8 cellular contexts compared by ENCODE assay signal in genomic region chr3:61371123-61371522, GRCh38.
DNase-seq lines count a peak whose midpoint lies in the region; ATAC-seq, FAIRE-seq and TF ChIP-seq lines count a peak whose summit lies in the region.

No MANE protein-coding gene starts in this region.

- 0% methylated on average over 1 of the region's 1 CpG for WGBS in GM12878 (ENCODE audit: insufficient coverage, insufficient replicate concordance, low lambda C conversion rate, missing lambda C conversion rate)

- H2AFZ ChIP-seq in GM12878 (ENCODE audit: control insufficient read depth, low read depth, low read length) = no peak overlapping the region

- H3K9me3 ChIP-seq in right atrium auricular region = no peaks in the 10 kb centered on the region
- H3K9me3 ChIP-seq in GM12878 (replicated peaks; ENCODE audit: control insufficient read depth, insufficient read depth, low read length) = no peaks in the 10 kb centered on the region

- H3K27me3 ChIP-seq in right atrium auricular region = no peaks in the 10 kb centered on the region
- peaks cover 0 to 1% of the 10 kb centered on the region in 2 experiments; a peak in 1 of 4 replicates for H3K27me3 ChIP-seq in GM12878 (replicated peaks in 1 of 2; ENCODE audit: control insufficient read depth in 2 of 2, insufficient read depth in 2 of 2, low read length in 1 of 2)

- RAD21 ChIA-PET in GM12878 (lab: Charles Lee; ENCODE audit: unreplicated experiment) = interaction anchor here (0.6 to 1.9 kb wide), 10 partner anchors 8 to 616 kb away, joined by 3 to 15 read pairs (median 4); no protein-coding TSS in a partner anchor

- TF ChIP-seq RAD21 in GM12878 (IDR thresholded peaks at IDR 0.05; ENCODE audit: insufficient read depth, low read depth, low read length) = peak; percentile 73

- no peak overlapping the region for H3K4me2 ChIP-seq in GM12878 (ENCODE audit: control insufficient read depth, insufficient read depth)

- POLR2A ChIA-PET in GM12878 (lab: Charles Lee) = no interaction called here

- no peaks in the 10 kb centered on the region for H3K9me3 Mint-ChIP-seq in osteocyte (ENCODE audit: unreplicated experiment)

- FAIRE-seq in GM12878 (lab: Jason Lieb, UNC) = no peak

- no peak overlapping the region for H3K4me3 ChIP-seq in right atrium auricular region
- no peak overlapping the region for H3K4me3 ChIP-seq in Jurkat, Clone E6-1 (ENCODE audit: low read length)
- H3K4me3 ChIP-seq in GM12878 = no peak overlapping the region

- H3K4me1 Mint-ChIP-seq in osteocyte (ENCODE audit: unreplicated experiment) = no peaks in the 10 kb centered on the region

- H3K27ac ChIP-seq in right atrium auricular region (no peak overlapping the region), GM12878 (ENCODE audit: control insufficient read depth, insufficient read depth) (no peak overlapping the region)

- TF ChIP-seq EP300 in GM12878 (IDR thresholded peaks at IDR 0.05; ENCODE audit: borderline replicate concordance in 1 of 2, control insufficient read depth in 1 of 2, low read depth in 2 of 2, low read length in 2 of 2) = no peak

- H3K36me3 Mint-ChIP-seq in osteocyte (ENCODE audit: unreplicated experiment) = no peaks in the 10 kb centered on the region

- H3K36me3 ChIP-seq in right atrium auricular region (no peaks in the 10 kb centered on the region), GM12878 (ENCODE audit: control insufficient read depth in 2 of 2, insufficient read depth in 2 of 2, low read length in 1 of 2) (no peaks in the 10 kb centered on the region)

- ATAC-seq in left cardiac atrium (no peak), GM12878 (peak; percentile 88), GM18519 (IDR thresholded peaks at IDR 0.05; ENCODE audit: low FRiP score, unreplicated experiment) (no peak)

- in situ Hi-C loops in GM12878 (cut with MboI) = loop anchor here (10.0 kb wide), 2 partner anchors 616 to 1796 kb away; no protein-coding TSS in a partner anchor

- H3K79me2 ChIP-seq in GM12878 (ENCODE audit: control insufficient read depth, insufficient read depth, low read length) = no peaks in the 10 kb centered on the region

- H4K20me1 ChIP-seq in GM12878 (ENCODE audit: control insufficient read depth, insufficient read depth) = no peaks in the 10 kb centered on the region

- H3K27ac Mint-ChIP-seq in osteocyte (ENCODE audit: unreplicated experiment) = no peak overlapping the region

- intact Hi-C loops in left cardiac atrium (cut with DNase I) (no loop called here), GM12878 (cut with micrococcal nuclease; ENCODE audit: unreplicated experiment) (loop anchor here (10.0 kb wide), 2 partner anchors 786 to 1796 kb away; no protein-coding TSS in a partner anchor)

- CTCF ChIA-PET in GM12878 (lab: Yijun Ruan, JAX) = interaction anchor here (0.8 to 4.7 kb wide), 19 partner anchors 9 to 1004 kb away, joined by 3 to 32 read pairs (median 4); no protein-coding TSS in a partner anchor

- H3K9ac ChIP-seq in GM12878 (ENCODE audit: control insufficient read depth, insufficient read depth, low read length) = no peak overlapping the region

- SMC1A ChIA-PET in GM12878 (lab: Charles Lee; ENCODE audit: uncharacterized antibody, unreplicated experiment) = interaction anchor here (0.6 to 4.1 kb wide), 22 partner anchors 8 to 1799 kb away, joined by 3 to 24 read pairs (median 4); no protein-coding TSS in a partner anchor

- no peak for TF ChIP-seq POLR2A in GM12878 (IDR thresholded peaks at IDR 0.05; ENCODE audit: low read depth, low read length)

- no peak overlapping the region for H3K4me3 Mint-ChIP-seq in osteocyte (ENCODE audit: unreplicated experiment)

- H3K4me1 ChIP-seq in right atrium auricular region (no peaks in the 10 kb centered on the region), GM12878 (ENCODE audit: control insufficient read depth, insufficient read depth, low read length) (no peaks in the 10 kb centered on the region)

- no peak for DNase-seq in right atrium auricular region (ENCODE audit: low spot score)
- DNase-seq in left cardiac atrium = no peak
- DNase-seq in Jurkat, Clone E6-1 (ENCODE audit: low read depth, low spot score) = peak; percentile 25
- no peak for DNase-seq in GM12878 (ENCODE audit: low read depth, low spot score)
- DNase-seq in osteocyte (ENCODE audit: extremely low spot score, unreplicated experiment) = no peak
- DNase-seq in cerebellum (ENCODE audit: low spot score) = no peak
- DNase-seq in activated T-cell treated with anti-CD3 and anti-CD28 coated beads for 4 hours = no peak

- BruUV-seq in GM12878 (replicated peaks; lab: Mats Ljungman, UMichigan) = no TSS peak

- H3K27me3 Mint-ChIP-seq in osteocyte (ENCODE audit: unreplicated experiment) = peaks cover 15% of the 10 kb centered on the region

- TF ChIP-seq CTCF in right atrium auricular region (IDR thresholded peaks at IDR 0.05) (peak; percentile 15 to 66), GM12878 (IDR thresholded peaks at IDR 0.05 in 2 of 3, conservative IDR thresholded peaks at IDR 0.05 in 1 of 3; ENCODE audit: control insufficient read depth in 2 of 3, extremely low read depth in 1 of 3, insufficient read depth in 1 of 3, low read depth in 3 of 3, low read length in 3 of 3) (peak; percentile 66 to 73 (median 69)), osteocyte (IDR thresholded peaks at IDR 0.05) (peak; percentile 57)

TF ChIP-seq in GM12878, 131 proteins besides CTCF, POLR2A, EP300 and RAD21:
- TF ChIP-seq BRCA1 (IDR thresholded peaks at IDR 0.05; ENCODE audit: low read depth, low read length) = no peak
- peak; percentile 84 for TF ChIP-seq SMC3 (IDR thresholded peaks at IDR 0.05; ENCODE audit: borderline replicate concordance, low read length)
- no peak for TF ChIP-seq DPF2 (IDR thresholded peaks at IDR 0.05)
